In genomic region chr6:144094731-144095133, GRCh38 we compare ENCODE assay signal across 8 cellular contexts. TPM values are rescaled to one million over a fixed set of nuclear protein-coding genes. Genes with fewer than 3 reads are reported as not detected.
DNase-seq lines count a peak whose midpoint lies in the region; ATAC-seq and TF ChIP-seq lines count a peak whose summit lies in the region.

No MANE protein-coding gene starts in this region.

- peak overlapping the region; percentile 99 for H3K27ac ChIP-seq in CD8-positive, alpha-beta memory T cell (ENCODE audit: low read depth, low read length)
- H3K27ac ChIP-seq in iPS-20b (ENCODE audit: low read length) (peak overlapping the region; percentile 9), testis (peak overlapping the region; percentile 75 to 78)

- intact Hi-C loops in activated T-helper 2 cell treated with anti-CD3 and anti-CD28 coated beads, Interferon-gamma antibody, Interleukin-2, Interleukin-4, amounts not matched to agents 10 μg/mL and 5 μg/mL and 100 μg/mL, durations not matched to agents 14 hours and 24 hours and 36 hours (cut with micrococcal nuclease) = loop anchor here (1.0 to 10.0 kb wide), 13 partner anchors 30 to 1950 kb away; partner anchors contain the start of genes ADAT2, LTV1, NMBR and PEX3
- intact Hi-C loops in testis (cut with DNase I; ENCODE audit: low total_unique reads) = no loop called here

- H3K27me3 Mint-ChIP-seq in CD8-positive, alpha-beta memory T cell = no peaks in the 10 kb centered on the region
- H3K27me3 Mint-ChIP-seq in activated T-helper 2 cell treated with anti-CD3 and anti-CD28 coated beads, Interferon-gamma antibody, Interleukin-2, Interleukin-4, amounts not matched to agents 10 μg/mL and 5 μg/mL and 100 μg/mL, durations not matched to agents 14 hours and 24 hours and 36 hours (ENCODE audit: low read depth) = no peaks in the 10 kb centered on the region

- POLR2A ChIA-PET in CD8-positive, alpha-beta memory T cell (lab: Charles Lee) = interaction anchor here (0.6 to 3.0 kb wide), 10 partner anchors 30 to 252 kb away, joined by 3 to 26 read pairs (median 4); partner anchors contain the start of gene LTV1

- peaks cover 23% of the 10 kb centered on the region for H3K4me1 ChIP-seq in CD8-positive, alpha-beta memory T cell (ENCODE audit: insufficient read depth, low read length)
- peaks cover 6% of the 10 kb centered on the region for H3K4me1 ChIP-seq in iPS-20b (ENCODE audit: insufficient read depth, low read length)
- H3K4me1 ChIP-seq in testis = peaks cover 10% of the 10 kb centered on the region

- TF ChIP-seq CTCF in testis (IDR thresholded peaks at IDR 0.05) = no peak

- no peaks in the 10 kb centered on the region for H3K27me3 ChIP-seq in CD8-positive, alpha-beta memory T cell (ENCODE audit: insufficient read depth, low read length, poor library complexity, severe bottlenecking)
- H3K27me3 ChIP-seq in iPS-20b (ENCODE audit: insufficient read depth, low read length) = no peaks in the 10 kb centered on the region
- H3K27me3 ChIP-seq in testis = no peaks in the 10 kb centered on the region

- H3K36me3 ChIP-seq in CD8-positive, alpha-beta memory T cell (ENCODE audit: insufficient read depth, low read length) = no peaks in the 10 kb centered on the region
- H3K36me3 ChIP-seq in iPS-20b (ENCODE audit: insufficient read depth, low read depth, low read length) (no peaks in the 10 kb centered on the region), testis (ENCODE audit: low read depth, missing control alignments) (no peaks in the 10 kb centered on the region)

- H3K9me3 ChIP-seq in CD8-positive, alpha-beta memory T cell (ENCODE audit: low read length) = no peaks in the 10 kb centered on the region
- H3K9me3 ChIP-seq in iPS-20b (ENCODE audit: insufficient read depth, low read depth, low read length) = no peaks in the 10 kb centered on the region
- no peaks in the 10 kb centered on the region for H3K9me3 ChIP-seq in testis

- peaks cover 22 to 33% (median 27%) of the 10 kb centered on the region in 3 donors for H3K4me1 Mint-ChIP-seq in CD8-positive, alpha-beta memory T cell
- H3K4me1 Mint-ChIP-seq in activated T-helper 2 cell treated with anti-CD3 and anti-CD28 coated beads, Interferon-gamma antibody, Interleukin-2, Interleukin-4, amounts not matched to agents 10 μg/mL and 5 μg/mL and 100 μg/mL, durations not matched to agents 14 hours and 24 hours and 36 hours (ENCODE audit: low read depth) = peaks cover 21% of the 10 kb centered on the region

- peak overlapping the region; percentile 96 to 100 (median 99) for H3K27ac Mint-ChIP-seq in CD8-positive, alpha-beta memory T cell
- peak overlapping the region; percentile 92 for H3K27ac Mint-ChIP-seq in activated T-helper 2 cell treated with anti-CD3 and anti-CD28 coated beads, Interferon-gamma antibody, Interleukin-2, Interleukin-4, amounts not matched to agents 10 μg/mL and 5 μg/mL and 100 μg/mL, durations not matched to agents 14 hours and 24 hours and 36 hours

- peak; percentile 0 for ATAC-seq in HG02588 (IDR thresholded peaks at IDR 0.05; ENCODE audit: unreplicated experiment)
- ATAC-seq in GM18909 (IDR thresholded peaks at IDR 0.05; ENCODE audit: poor library complexity, unreplicated experiment) = no peak

- H3K9ac ChIP-seq in iPS-20b (ENCODE audit: low read depth, low read length) = peak overlapping the region; percentile 91

- H3K4me3 Mint-ChIP-seq in CD8-positive, alpha-beta memory T cell = peak overlapping the region; percentile 97 to 100 (median 99)
- peak overlapping the region; percentile 93 for H3K4me3 Mint-ChIP-seq in activated T-helper 2 cell treated with anti-CD3 and anti-CD28 coated beads, Interferon-gamma antibody, Interleukin-2, Interleukin-4, amounts not matched to agents 10 μg/mL and 5 μg/mL and 100 μg/mL, durations not matched to agents 14 hours and 24 hours and 36 hours (ENCODE audit: low read depth)

- TF ChIP-seq POLR2A in testis (IDR thresholded peaks at IDR 0.05) = no peak

- no peaks in the 10 kb centered on the region for H3K9me3 Mint-ChIP-seq in CD8-positive, alpha-beta memory T cell
- H3K9me3 Mint-ChIP-seq in activated T-helper 2 cell treated with anti-CD3 and anti-CD28 coated beads, Interferon-gamma antibody, Interleukin-2, Interleukin-4, amounts not matched to agents 10 μg/mL and 5 μg/mL and 100 μg/mL, durations not matched to agents 14 hours and 24 hours and 36 hours = no peaks in the 10 kb centered on the region

- H3K36me3 Mint-ChIP-seq in CD8-positive, alpha-beta memory T cell = peaks cover 0 to 21% (median 2%) of the 10 kb centered on the region in 3 donors
- H3K36me3 Mint-ChIP-seq in activated T-helper 2 cell treated with anti-CD3 and anti-CD28 coated beads, Interferon-gamma antibody, Interleukin-2, Interleukin-4, amounts not matched to agents 10 μg/mL and 5 μg/mL and 100 μg/mL, durations not matched to agents 14 hours and 24 hours and 36 hours (ENCODE audit: low read depth) = peaks cover 13% of the 10 kb centered on the region

- CTCF ChIA-PET in CD8-positive, alpha-beta memory T cell (lab: Charles Lee) = interaction anchor here (0.7 to 1.8 kb wide), 5 partner anchors 10 to 155 kb away, joined by 3 to 6 read pairs (median 5); no protein-coding TSS in a partner anchor

- peak in 1 of 5 donors; percentile 2 for DNase-seq in CD8-positive, alpha-beta memory T cell
- no peak for DNase-seq in activated T-helper 2 cell treated with anti-CD3 and anti-CD28 coated beads, Interferon-gamma antibody, Interleukin-2, Interleukin-4, amounts not matched to agents 10 μg/mL and 5 μg/mL and 100 μg/mL, durations not matched to agents 14 hours and 24 hours and 36 hours (ENCODE audit: low spot score)
- no peak for DNase-seq in testis
- DNase-seq in NCI-H526 (lab: John Stamatoyannopoulos, UW) = no peak
- no peak for DNase-seq in stimulated activated CD4-positive, alpha-beta T cell treated with anti-CD3 and anti-CD28 coated beads, Interleukin-1b, Interleukin-23, amount 100 ng/mL, for 48 hours

- 1% methylated on average over 16 to 19 of the region's 19 CpGs for WGBS in testis, 2 donors

- peak overlapping the region; percentile 99 for H3K4me3 ChIP-seq in CD8-positive, alpha-beta memory T cell (ENCODE audit: low read length)
- H3K4me3 ChIP-seq in iPS-20b (ENCODE audit: low read length) = peak overlapping the region; percentile 98
- H3K4me3 ChIP-seq in testis = peak overlapping the region; percentile 79

RNA-seq across cellular contexts. Expression of gene SF3B5, which starts 0.6 kb away (rescaled TPM):
- 100 to 1,000 TPM; 265 TPM for total RNA-seq in CD8-positive, alpha-beta memory T cell
- 390 TPM for polyA plus RNA-seq in CD8-positive, alpha-beta memory T cell
- 207 and 208 TPM in 2 replicates for total RNA-seq in activated T-helper 2 cell treated with anti-CD3 and anti-CD28 coated beads, Interferon-gamma antibody, Interleukin-2, Interleukin-4, amounts not matched to agents 10 μg/mL and 5 μg/mL and 100 μg/mL, durations not matched to agents 14 hours and 24 hours and 36 hours
- total RNA-seq in testis = 100 to 1,000 TPM; 153 to 200 TPM
- polyA plus RNA-seq in testis (ENCODE audit: insufficient read depth, low read depth, low replicate concordance) = 174 TPM

RNA-seq across cellular contexts. Expression of gene STX11, which starts 55.6 kb away (rescaled TPM):
- total RNA-seq in CD8-positive, alpha-beta memory T cell = 10 to 100 TPM; 29.2 to 30.0 TPM
- 16.7 TPM for polyA plus RNA-seq in CD8-positive, alpha-beta memory T cell
- 19.2 and 19.7 TPM in 2 replicates for total RNA-seq in activated T-helper 2 cell treated with anti-CD3 and anti-CD28 coated beads, Interferon-gamma antibody, Interleukin-2, Interleukin-4, amounts not matched to agents 10 μg/mL and 5 μg/mL and 100 μg/mL, durations not matched to agents 14 hours and 24 hours and 36 hours
- total RNA-seq in testis = 1 to 10 TPM; 6.1 to 9.5 TPM
- polyA plus RNA-seq in testis (ENCODE audit: insufficient read depth, low read depth, low replicate concordance) = 4.6 TPM

Comparison
In these comparisons a context has a peak if more than half of its experiments do, and no peak if none do; other contexts are left out.
1. H3K27ac ChIP-seq: peak in every context shown above with its lines; median percentile 99 in CD8-positive, alpha-beta memory T cell; 76 in testis; 9 in iPS-20b.